Comparison of ENCODE assay signal across 9 cellular contexts in the genomic region with DNA sequence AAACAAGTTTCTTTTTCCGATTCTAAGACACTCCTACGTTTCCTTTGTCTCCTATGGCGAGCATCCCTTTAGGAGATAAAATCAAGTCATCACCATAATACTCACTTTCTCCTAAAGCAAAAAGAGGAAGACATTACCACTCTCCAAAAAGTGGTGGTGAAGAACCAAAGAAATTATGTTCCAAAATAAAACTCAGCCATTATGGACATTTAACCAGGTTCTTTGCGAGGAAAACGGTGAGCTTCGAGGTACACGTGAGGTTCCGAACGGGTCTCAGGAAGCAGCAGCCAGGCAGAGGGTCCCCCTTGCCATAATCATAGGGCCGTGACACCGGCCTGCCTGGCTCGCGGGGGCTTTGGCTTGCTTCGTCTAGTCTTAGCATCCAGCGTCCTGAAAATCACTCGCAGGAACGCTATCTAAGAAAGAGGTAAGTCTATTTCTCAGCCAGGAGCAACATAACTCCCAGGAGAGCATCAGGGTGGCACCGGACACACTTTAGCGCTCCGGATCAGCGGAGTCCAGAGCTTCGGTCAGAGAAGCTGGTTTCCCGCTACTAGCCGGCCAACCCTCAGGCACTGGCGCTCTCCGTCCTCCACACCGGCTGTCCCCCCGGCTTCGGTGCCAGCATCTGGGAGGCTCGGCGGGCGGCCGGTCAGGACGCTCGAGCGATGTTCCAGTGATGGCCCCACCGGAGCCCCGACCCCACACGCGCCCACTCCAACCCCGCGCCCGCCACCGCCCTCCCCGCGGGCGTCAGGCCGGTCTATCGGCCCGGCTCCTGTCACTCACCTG. TPM values are rescaled to one million over a fixed set of nuclear protein-coding genes. Genes with fewer than 3 reads are reported as not detected.
DNase-seq lines count a peak whose midpoint lies in the region; ATAC-seq and TF ChIP-seq lines count a peak whose summit lies in the region.
"Had no signal": no experiment of that assay in that cellular context is flagged by ENCODE, and none has a peak within 500 bp of the region (broad histone marks: within the 10 kb centered on the region; RNA-seq: fewer than 3 reads in every experiment).

No MANE protein-coding gene starts in this region.

- H3K27me3 ChIP-seq in CD4-positive, alpha-beta T cell (ENCODE audit: control insufficient read depth, insufficient read depth, low read length), result no peaks in the 10 kb centered on the region
- H3K27me3 ChIP-seq in endocrine pancreas (ENCODE audit: control insufficient read depth, insufficient read depth, low read length), result no peaks in the 10 kb centered on the region
- no peaks in the 10 kb centered on the region for H3K27me3 ChIP-seq in uterus

- peak overlapping the region; percentile 100 for H3K27ac Mint-ChIP-seq in CD4-positive, alpha-beta T cell

- TF ChIP-seq CTCF in CD4-positive, alpha-beta T cell (IDR thresholded peaks at IDR 0.05), result no peak
- TF ChIP-seq CTCF in mucosa of descending colon (IDR thresholded peaks at IDR 0.05) (no peak), uterus (IDR thresholded peaks at IDR 0.05) (no peak)

- H3K9me3 ChIP-seq in CD4-positive, alpha-beta T cell (ENCODE audit: control insufficient read depth, low read length), result no peaks in the 10 kb centered on the region
- H3K9me3 ChIP-seq in endocrine pancreas (ENCODE audit: control insufficient read depth, low read length), result no peaks in the 10 kb centered on the region
- H3K9me3 ChIP-seq in mucosa of descending colon, result no peaks in the 10 kb centered on the region
- H3K9me3 ChIP-seq in uterus, result no peaks in the 10 kb centered on the region

- H3K4me3 ChIP-seq in endocrine pancreas (ENCODE audit: control insufficient read depth, insufficient read depth, low read length) (peak overlapping the region; percentile 87), mucosa of descending colon (peak overlapping the region; percentile 99), uterus (peak overlapping the region; percentile 89 to 95)

- CTCF ChIA-PET in CD4-positive, alpha-beta T cell (lab: Charles Lee), result interaction anchor here (1.0 to 1.4 kb wide), 4 partner anchors 14 to 246 kb away, joined by 3 to 4 read pairs (median 4); no protein-coding TSS in a partner anchor

- POLR2A ChIA-PET in CD4-positive, alpha-beta T cell (lab: Charles Lee), result interaction anchor here (0.7 to 2.3 kb wide), 12 partner anchors 14 to 303 kb away, joined by 3 to 18 read pairs (median 4); a partner anchor contains a TSS

- peak overlapping the region; percentile 96 for H3K9ac ChIP-seq in endocrine pancreas (ENCODE audit: control insufficient read depth, insufficient read depth, low read length)

- peak; percentile 16 for ATAC-seq in CD4-positive, alpha-beta T cell (ENCODE audit: poor library complexity)
- ATAC-seq in GM19351 (IDR thresholded peaks at IDR 0.05; ENCODE audit: unreplicated experiment), result peak; percentile 37
- peak; percentile 54 for ATAC-seq in HG03280 (IDR thresholded peaks at IDR 0.05; ENCODE audit: unreplicated experiment)
- peak; percentile 66 for ATAC-seq in mucosa of descending colon

- H3K36me3 ChIP-seq in endocrine pancreas (ENCODE audit: control insufficient read depth, insufficient read depth, low read length), result peaks cover 3% of the 10 kb centered on the region
- peaks cover 3% of the 10 kb centered on the region for H3K36me3 ChIP-seq in mucosa of descending colon (ENCODE audit: low read depth)
- H3K36me3 ChIP-seq in uterus, result no peaks in the 10 kb centered on the region

- intact Hi-C loops in CD4-positive, alpha-beta T cell (cut with DNase I, micrococcal nuclease), result loop anchor here (2.0 to 5.0 kb wide), 4 partner anchors 17 to 307 kb away; a partner anchor contains a TSS
- intact Hi-C loops in mucosa of descending colon (cut with DNase I, micrococcal nuclease) (no loop called here), uterus (cut with DNase I; ENCODE audit: low total_unique reads) (no loop called here)

- H3K4me3 Mint-ChIP-seq in CD4-positive, alpha-beta T cell, result peak overlapping the region; percentile 94

- H3K4me1 ChIP-seq in endocrine pancreas (ENCODE audit: control insufficient read depth, insufficient read depth, low read length) (peaks cover 4% of the 10 kb centered on the region), mucosa of descending colon (ENCODE audit: low read depth) (peaks cover 37% of the 10 kb centered on the region), uterus (peaks cover 0 to 10% of the 10 kb centered on the region in 2 donors)

- peak overlapping the region; percentile 94 for H3K27ac ChIP-seq in CD4-positive, alpha-beta T cell (ENCODE audit: low read depth, low read length)
- H3K27ac ChIP-seq in uterus, result peak overlapping the region; percentile 98

- TF ChIP-seq POLR2A in uterus (IDR thresholded peaks at IDR 0.05), result no peak

- peak in 4 of 10 experiments; percentile 15 to 31 (median 17) for DNase-seq in CD4-positive, alpha-beta T cell
- DNase-seq in T1000 (lab: John Stamatoyannopoulos, UW) (peak; percentile 46), mucosa of descending colon (peak in 1 of 3 donors; percentile 30), uterus (peak in 1 of 2 donors; percentile 35), globus pallidus (ENCODE audit: low spot score) (no peak)

- peaks cover 43% of the 10 kb centered on the region for H3K4me1 Mint-ChIP-seq in CD4-positive, alpha-beta T cell (ENCODE audit: low read depth)

- H3K9me3 Mint-ChIP-seq in CD4-positive, alpha-beta T cell, result no peaks in the 10 kb centered on the region

- H3K27me3 Mint-ChIP-seq in CD4-positive, alpha-beta T cell, result no peaks in the 10 kb centered on the region

- peaks cover 38% of the 10 kb centered on the region for H3K36me3 Mint-ChIP-seq in CD4-positive, alpha-beta T cell (ENCODE audit: low read depth)

RNA-seq across cellular contexts. Expression of a gene that starts 0.6 kb away (rescaled TPM):
- 10 to 100 TPM; 33.3 to 36.0 TPM for total RNA-seq in CD4-positive, alpha-beta T cell
- 10 to 100 TPM; 33.1 to 52.5 (median 39.5) TPM for total RNA-seq in mucosa of descending colon
- 10 to 100 TPM; 41.8 to 58.4 (median 50.9) TPM for total RNA-seq in uterus

RNA-seq across cellular contexts. Expression of a gene that starts 13.9 kb away (rescaled TPM):
- under 1 TPM in 1 of 2 experiments, not detected in 1; 0.17 TPM for total RNA-seq in CD4-positive, alpha-beta T cell
- total RNA-seq in mucosa of descending colon, result under 1 TPM in 1 of 3 donors, not detected in 2; 0.38 TPM
- total RNA-seq in uterus, result 1 to 10 TPM in 1 of 4 donors, under 1 TPM in 1, not detected in 2; 0.41 to 1.6 TPM
- total RNA-seq: subcutaneous adipose tissue had no signal

RNA-seq across cellular contexts. Expression of a gene that starts 17.3 kb away (rescaled TPM):
- total RNA-seq in CD4-positive, alpha-beta T cell, result under 1 TPM; 0.85 to 0.87 TPM
- total RNA-seq in mucosa of descending colon (1 to 10 TPM in 2 of 3 donors, under 1 TPM in 1; 0.58 to 2.8 (median 1.6) TPM), uterus (10 to 100 TPM in 1 of 4 donors, 1 to 10 TPM in 3; 3.1 to 16.7 (median 6.6) TPM)

RNA-seq across cellular contexts. Expression of a gene that starts 28.0 kb away (rescaled TPM):
- total RNA-seq in CD4-positive, alpha-beta T cell, result 100 to 1,000 TPM; 208 to 213 TPM
- total RNA-seq in mucosa of descending colon (100 to 1,000 TPM in 2 of 3 donors, 10 to 100 TPM in 1; 90.3 to 192 (median 139) TPM), uterus (100 to 1,000 TPM in 1 of 4 donors, 10 to 100 TPM in 3; 21.3 to 114 (median 63.0) TPM)

Comparison
In these comparisons a context has a peak if more than half of its experiments do, and no peak if none do; other contexts are left out.
1. ATAC-seq: peak in every context shown above with its lines; median percentile 66 in mucosa of descending colon; 54 in HG03280; 37 in GM19351; 16 in CD4-positive, alpha-beta T cell.
2. intact Hi-C loops: an anchor here in CD4-positive, alpha-beta T cell (2.0 to 5.0 kb wide); none called in mucosa of descending colon and uterus.